8 cellular contexts compared by ENCODE assay signal in genomic region chr6:108117427-108118358, GRCh38. TPM values are rescaled to one million over a fixed set of nuclear protein-coding genes. Genes with fewer than 3 reads are reported as not detected.
DNase-seq lines count a peak whose midpoint lies in the region; ATAC-seq and TF ChIP-seq lines count a peak whose summit lies in the region.

No MANE protein-coding gene starts in this region.

- no peaks in the 10 kb centered on the region for H3K9me3 Mint-ChIP-seq in natural killer cell

- H3K27ac ChIP-seq in VCaP: peak overlapping the region; percentile 14; the same call in 1 of the 2 replicates
- no peak overlapping the region for H3K27ac ChIP-seq in esophagus squamous epithelium

- intact Hi-C loops in esophagus squamous epithelium (cut with DNase I): no loop called here
- intact Hi-C loops in natural killer cell (cut with micrococcal nuclease): loop anchor here (10.0 kb wide), 1 partner anchor 377 kb away; no protein-coding TSS in a partner anchor

- H3K27me3 ChIP-seq in esophagus squamous epithelium: peaks cover 12 to 100% (median 19%) of the 10 kb centered on the region in 4 donors

- peak overlapping the region; percentile 81 for H3K4me3 Mint-ChIP-seq in natural killer cell

- H3K4me1 ChIP-seq in esophagus squamous epithelium: peaks cover 41 to 65% (median 45%) of the 10 kb centered on the region in 3 donors

- no peaks in the 10 kb centered on the region for H3K9me3 ChIP-seq in esophagus squamous epithelium

- no peak for TF ChIP-seq POLR2A in esophagus squamous epithelium (IDR thresholded peaks at IDR 0.05)

- H3K36me3 Mint-ChIP-seq in natural killer cell: no peaks in the 10 kb centered on the region

- peaks cover 42 to 59% of the 10 kb centered on the region in 2 donors for H3K4me1 Mint-ChIP-seq in natural killer cell

- peak; percentile 63 for DNase-seq in D341Med (ENCODE audit: low spot score)
- DNase-seq in esophagus squamous epithelium (lab: John Stamatoyannopoulos, UW): no peak
- peak; percentile 26 for DNase-seq in natural killer cell
- DNase-seq in OCI-M2 (lab: John Stamatoyannopoulos, UW; ENCODE audit: unreplicated experiment): no peak
- DNase-seq in stimulated activated CD4-positive, alpha-beta T cell treated with anti-CD3 and anti-CD28 coated beads, Interleukin-4, amount 100 ng/mL, for 4 hours: no peak
- no peak for DNase-seq in NCI-H2029 (lab: John Stamatoyannopoulos, UW)

- peak overlapping the region; percentile 47 to 76 (median 59) for H3K4me3 ChIP-seq in esophagus squamous epithelium

- peaks cover 78 to 80% of the 10 kb centered on the region in 2 donors for H3K27me3 Mint-ChIP-seq in natural killer cell (ENCODE audit: low read depth in 2 of 2)

- TF ChIP-seq CTCF in VCaP (conservative IDR thresholded peaks at IDR 0.05) (no peak), esophagus squamous epithelium (IDR thresholded peaks at IDR 0.05) (no peak), natural killer cell (IDR thresholded peaks at IDR 0.05) (no peak)

- H3K36me3 ChIP-seq in esophagus squamous epithelium: no peaks in the 10 kb centered on the region

- H3K27ac Mint-ChIP-seq in natural killer cell: peak overlapping the region in 1 of 2 donors; percentile 35

- WGBS in esophagus squamous epithelium, 2 donors: 3 to 4% methylated on average over 26 of the region's 72 CpGs

- ATAC-seq in HG02678 (IDR thresholded peaks at IDR 0.05; ENCODE audit: unreplicated experiment) (peak; percentile 55), natural killer cell (peak; percentile 66 to 69 (median 66))

RNA-seq across cellular contexts. Expression of gene OSTM1, which starts 43.2 kb away (rescaled TPM):
- total RNA-seq in esophagus squamous epithelium: 10 to 100 TPM; 12.6 to 27.1 (median 14.7) TPM
- total RNA-seq in natural killer cell: 10 to 100 TPM; 39.2 to 56.9 (median 49.1) TPM

RNA-seq across cellular contexts. Expression of gene NR2E1, which starts 48.1 kb away (rescaled TPM):
- not detected for total RNA-seq in esophagus squamous epithelium
- not detected for total RNA-seq in natural killer cell

Comparison
In these comparisons a context has a peak if more than half of its experiments do, and no peak if none do; other contexts are left out.
1. DNase-seq: peak in D341Med (single experiment) and natural killer cell (single experiment); none in esophagus squamous epithelium (single experiment), OCI-M2 (single experiment), stimulated activated CD4-positive, alpha-beta T cell treated with anti-CD3 and anti-CD28 coated beads, Interleukin-4, amount 100 ng/mL, for 4 hours (0 of 2) and NCI-H2029 (single experiment).